Comparison of ENCODE assay signal across 13 cellular contexts in genomic region chr15:43508421-43508820, GRCh38. TPM values are rescaled to one million over a fixed set of nuclear protein-coding genes. Genes with fewer than 3 reads are reported as not detected.
DNase-seq lines count a peak whose midpoint lies in the region; ATAC-seq and TF ChIP-seq lines count a peak whose summit lies in the region.
"Had no signal": no experiment of that assay in that cellular context is flagged by ENCODE, and none has a peak within 500 bp of the region (broad histone marks: within the 10 kb centered on the region; RNA-seq: fewer than 3 reads in every experiment).

No MANE protein-coding gene starts in this region.

- TF ChIP-seq POLR2A in IMR-90 (IDR thresholded peaks at IDR 0.05; ENCODE audit: low read depth, low read length) = no peak
- TF ChIP-seq POLR2A in gastrocnemius medialis (IDR thresholded peaks at IDR 0.05) = no peak

- no peak overlapping the region for H3K4me3 ChIP-seq in BLaER1 treated with 17β-estradiol and CSF1 and Interleukin-3, amounts not matched to agents 10 nM and 100 nM
- H3K4me3 ChIP-seq in IMR-90 (ENCODE audit: insufficient read depth, low read depth, low read length) = no peak overlapping the region
- H3K4me3 ChIP-seq in fibroblast of lung (replicated peaks in 1 of 4; ENCODE audit: control extremely low read depth in 1 of 4, insufficient read depth in 1 of 4, low read depth in 3 of 4, low read length in 4 of 4) = no peak overlapping the region
- no peak overlapping the region for H3K4me3 ChIP-seq in gastrocnemius medialis
- H3K4me3 ChIP-seq: ovary had no signal

- no peak for TF ChIP-seq RAD21 in IMR-90 (IDR thresholded peaks at IDR 0.05; ENCODE audit: low read length)

- H3K4ac ChIP-seq in IMR-90 (ENCODE audit: low read depth, low read length) = peak overlapping the region; percentile 37; the same call in 1 of the 2 replicates

- BruUV-seq in IMR-90 (replicated peaks; lab: Mats Ljungman, UMichigan) = no TSS peak

- H3K4me1 ChIP-seq in BLaER1 treated with 17β-estradiol and CSF1 and Interleukin-3, amounts not matched to agents 10 nM and 100 nM = peaks cover 38 to 44% (median 41%) of the 10 kb centered on the region in 10 experiments
- H3K4me1 ChIP-seq in IMR-90 (ENCODE audit: control insufficient read depth, insufficient read depth, low read length) (peaks cover 11% of the 10 kb centered on the region), fibroblast of lung (ENCODE audit: control insufficient read depth, extremely low read depth, insufficient read depth, low read length) (peaks cover 20% of the 10 kb centered on the region), gastrocnemius medialis (peaks cover 31 to 32% of the 10 kb centered on the region in 2 donors)

- H4K20me1 ChIP-seq in BLaER1 treated with 17β-estradiol and CSF1 and Interleukin-3, amounts not matched to agents 10 nM and 100 nM = peaks cover 0 to 6% (median 0%) of the 10 kb centered on the region in 11 experiments; a peak in 3 of 22 replicates
- H4K20me1 ChIP-seq in IMR-90 (ENCODE audit: insufficient read depth, low read length) (no peaks in the 10 kb centered on the region), fibroblast of lung (ENCODE audit: control insufficient read depth, extremely low read depth, insufficient read depth, low read length) (no peaks in the 10 kb centered on the region)

- ATAC-seq in IMR-90 (ENCODE audit: low read depth) = no peak
- no peak for ATAC-seq in gastrocnemius medialis
- ATAC-seq: activated T-cell treated with anti-CD3 and anti-CD28 coated beads, Interleukin-2, amount 50 U/mL, for 4 hours had no signal

- peak overlapping the region; percentile 74; the same call in 1 of the 2 replicates for H3K23ac ChIP-seq in IMR-90 (ENCODE audit: low read depth, low read length)

- CTCF ChIA-PET in IMR-90 (lab: Yijun Ruan, JAX) = no interaction called here

- peaks cover 0 to 8% (median 0%) of the 10 kb centered on the region in 11 experiments; a peak in 2 of 22 replicates for H3K9me3 ChIP-seq in BLaER1 treated with 17β-estradiol and CSF1 and Interleukin-3, amounts not matched to agents 10 nM and 100 nM (replicated peaks in 1 of 11)
- H3K9me3 ChIP-seq in IMR-90 (ENCODE audit: control insufficient read depth, insufficient read depth, low read length) (no peaks in the 10 kb centered on the region), fibroblast of lung (ENCODE audit: control insufficient read depth, insufficient read depth, low read depth, low read length) (no peaks in the 10 kb centered on the region), gastrocnemius medialis (no peaks in the 10 kb centered on the region)
- H3K9me3 ChIP-seq: ovary had no signal

- H3K56ac ChIP-seq in IMR-90 (ENCODE audit: extremely low read depth, insufficient read depth, low read length) = no peak overlapping the region

- no peak overlapping the region for H2BK20ac ChIP-seq in IMR-90 (ENCODE audit: low read depth, low read length)

- H2BK120ac ChIP-seq in IMR-90 (ENCODE audit: low read depth, low read length) = no peak overlapping the region

- no peak overlapping the region for H2AFZ ChIP-seq in IMR-90 (replicated peaks; ENCODE audit: low read length, poor library complexity)
- peak overlapping the region; percentile 10 for H2AFZ ChIP-seq in fibroblast of lung (ENCODE audit: low read length)

- H3K79me2 ChIP-seq in fibroblast of lung (ENCODE audit: control insufficient read depth, insufficient read depth, low read length) = no peaks in the 10 kb centered on the region

- DNase-seq in IMR-90 (no peak), fibroblast of lung (ENCODE audit: low read depth in 2 of 2) (no peak), gastrocnemius medialis (no peak), NCI-H748 treated with DMSO at 0.1 percent for 48 hours (lab: John Stamatoyannopoulos, UW) (no peak), NOMO-1 (lab: John Stamatoyannopoulos, UW; ENCODE audit: unreplicated experiment in 2 of 2) (no peak)
- no peak for DNase-seq in activated CD8-positive, alpha-beta memory T cell treated with anti-CD3 and anti-CD28 coated beads, Interleukin-2, amount 50 U/mL, for 48 hours
- DNase-seq: activated naive CD8-positive, alpha-beta T cell treated with anti-CD3 and anti-CD28 coated beads, Interleukin-2, amount 10 ng/mL, durations not matched to agents 7 days and 5 days; activated T-cell treated with anti-CD3 and anti-CD28 coated beads, Interleukin-2, amount 50 U/mL, for 4 hours; CD4-positive, CD25-positive, alpha-beta regulatory T cell; islet precursor cell; midbrain; ovary had no signal

- intact Hi-C loops in IMR-90 (cut with micrococcal nuclease) (no loop called here), gastrocnemius medialis (cut with DNase I; ENCODE audit: low total_unique reads) (no loop called here)

- H3K27me3 ChIP-seq in BLaER1 treated with 17β-estradiol and CSF1 and Interleukin-3, amounts not matched to agents 10 nM and 100 nM = no peaks in the 10 kb centered on the region
- H3K27me3 ChIP-seq in IMR-90 (ENCODE audit: control insufficient read depth, insufficient read depth, low read length) (no peaks in the 10 kb centered on the region), fibroblast of lung (ENCODE audit: control insufficient read depth, insufficient read depth, low read length) (no peaks in the 10 kb centered on the region), gastrocnemius medialis (no peaks in the 10 kb centered on the region)
- H3K27me3 ChIP-seq: ovary had no signal

- no peak overlapping the region for H2AK9ac ChIP-seq in IMR-90 (replicated peaks; ENCODE audit: low read depth, low read length, poor library complexity)

- dilution Hi-C loops in IMR-90 (cut with HindIII; ENCODE audit: low sequenced_read_pairs, unreplicated experiment) = no loop called here

- TF ChIP-seq CTCF in IMR-90 (conservative IDR thresholded peaks at IDR 0.05; ENCODE audit: low read depth, low read length) (no peak), fibroblast of lung (conservative IDR thresholded peaks at IDR 0.05 in 1 of 2, IDR thresholded peaks at IDR 0.05 in 1 of 2; ENCODE audit: low read depth in 1 of 2, low read length in 2 of 2) (no peak), gastrocnemius medialis (IDR thresholded peaks at IDR 0.05 in 4 of 5, conservative IDR thresholded peaks at IDR 0.05 in 1 of 5) (no peak)

- H3K27ac ChIP-seq in BLaER1 treated with 17β-estradiol and CSF1 and Interleukin-3, amounts not matched to agents 10 nM and 100 nM = peak overlapping the region in 1 of 11 experiments; percentile 91; a peak in 2 of 22 replicates
- H3K27ac ChIP-seq in IMR-90 (ENCODE audit: insufficient read depth, low read length) (no peak overlapping the region), fibroblast of lung (ENCODE audit: insufficient read depth, low read length) (peak overlapping the region; percentile 91), gastrocnemius medialis (peak overlapping the region; percentile 84 to 93 (median 92))

- WGBS in IMR-90 (ENCODE audit: extremely low coverage in 2 of 2, insufficient read length in 1 of 2), 2 experiments = no CpG with 5 or more reads among the region's 1 CpG

- H3K4me2 ChIP-seq in BLaER1 treated with 17β-estradiol and CSF1 and Interleukin-3, amounts not matched to agents 10 nM and 100 nM = peak overlapping the region in 10 of 11 experiments; percentile 87 to 100 (median 94); a peak in 15 of 22 replicates
- H3K4me2 ChIP-seq in IMR-90 (ENCODE audit: low read depth, low read length) (no peak overlapping the region), fibroblast of lung (ENCODE audit: extremely low read depth, insufficient read depth, low read length) (peak overlapping the region; percentile 23)

- no peak overlapping the region for H3K18ac ChIP-seq in IMR-90 (ENCODE audit: low read depth, low read length)

- H4K8ac ChIP-seq in IMR-90 (ENCODE audit: low read depth in 2 of 2, low read length in 2 of 2) = no peak overlapping the region

- H2BK5ac ChIP-seq in IMR-90 (ENCODE audit: low read depth, low read length, poor library complexity, severe bottlenecking) = peak overlapping the region; percentile 20

- POLR2A ChIA-PET in IMR-90 (lab: Charles Lee; ENCODE audit: unreplicated experiment) = interaction anchor here (0.6 kb wide), 1 partner anchor 138 kb away, joined by 3 read pairs; the partner anchor contains the start of genes TUBGCP4 and ZSCAN29

- 0 out of 2 replicates have a peak overlapping the region, but pooled peaks have one; percentile 12 for H2AK5ac ChIP-seq in IMR-90 (ENCODE audit: low read depth, low read length)

- H4K5ac ChIP-seq in IMR-90 (ENCODE audit: low read depth, low read length) = no peak overlapping the region

- H3K14ac ChIP-seq in IMR-90 (replicated peaks; ENCODE audit: low read depth, low read length) = peak overlapping the region; percentile 56; the same call in 1 of the 2 replicates

- in situ Hi-C loops in IMR-90 (cut with MboI; ENCODE audit: low sequenced_read_pairs) = no loop called here
- in situ Hi-C loops in gastrocnemius medialis (cut with MboI; ENCODE audit: low sequenced_read_pairs in 4 of 4) = no loop called here

- no peak overlapping the region for H2BK15ac ChIP-seq in IMR-90 (ENCODE audit: low read depth, low read length)

- H4K91ac ChIP-seq in IMR-90 (ENCODE audit: insufficient read depth, low read depth, low read length) = no peak overlapping the region

- H3K9ac ChIP-seq in BLaER1 treated with 17β-estradiol and CSF1 and Interleukin-3, amounts not matched to agents 10 nM and 100 nM = peak overlapping the region in 1 of 11 experiments; percentile 73; a peak in 1 of 22 replicates
- H3K9ac ChIP-seq in IMR-90 (ENCODE audit: low read depth, low read length) (no peak overlapping the region), fibroblast of lung (ENCODE audit: insufficient read depth, low read length) (no peak overlapping the region)

- peaks cover 0 to 15% of the 10 kb centered on the region in 2 experiments; a peak in 3 of 4 replicates for H3K79me1 ChIP-seq in IMR-90 (ENCODE audit: low read depth in 1 of 2, low read length in 2 of 2)

- H3K9me1 ChIP-seq in IMR-90 (ENCODE audit: insufficient read depth, low read length) = peaks cover 14% of the 10 kb centered on the region

- no peaks in the 10 kb centered on the region for H3K36me3 ChIP-seq in BLaER1 treated with 17β-estradiol and CSF1 and Interleukin-3, amounts not matched to agents 10 nM and 100 nM
- H3K36me3 ChIP-seq in IMR-90 (ENCODE audit: control insufficient read depth, insufficient read depth, low read length) (no peaks in the 10 kb centered on the region), fibroblast of lung (ENCODE audit: control insufficient read depth, insufficient read depth, low read length) (no peaks in the 10 kb centered on the region), gastrocnemius medialis (no peaks in the 10 kb centered on the region)
- H3K36me3 ChIP-seq: ovary had no signal

RNA-seq across cellular contexts. Expression of gene MAP1A, which starts 9.0 kb away (rescaled TPM):
- total RNA-seq in IMR-90 (2012; rRNA removed) (47.2 and 48.2 TPM in 2 replicates), fibroblast of lung (70.4 and 201 TPM in 2 replicates), gastrocnemius medialis (10 to 100 TPM in 2 of 4 donors, 1 to 10 TPM in 2; 3.5 to 13.0 (median 8.2) TPM)
- polyA plus RNA-seq in IMR-90 (2012; rRNA removed) (28.7 and 31.3 TPM in 2 replicates), fibroblast of lung (51.2 and 66.1 TPM in 2 replicates)
- polyA plus RNA-seq in IMR-90 (2012; cell fraction: cytosol; rRNA removed) = 15.3 and 17.4 TPM in 2 replicates
- 12.7 and 15.8 TPM in 2 replicates for polyA plus RNA-seq in IMR-90 (2012; cell fraction: nucleus; rRNA removed; ENCODE audit: low replicate concordance)
- 97.9 and 99.1 TPM in 2 replicates for polyA plus RNA-seq in fibroblast of lung (2012)
- polyA minus RNA-seq in fibroblast of lung (ENCODE audit: low replicate concordance) = 385 and 456 TPM in 2 replicates

RNA-seq across cellular contexts. Expression of gene TP53BP1, which starts 15.5 kb away (rescaled TPM):
- 64.5 and 73.9 TPM in 2 replicates for total RNA-seq in IMR-90 (2012; rRNA removed)
- polyA plus RNA-seq in IMR-90 (2012; rRNA removed) = 33.9 and 36.3 TPM in 2 replicates
- polyA plus RNA-seq in IMR-90 (2012; cell fraction: cytosol; rRNA removed) = 15.6 and 19.1 TPM in 2 replicates
- 46.0 and 100 TPM in 2 replicates for polyA plus RNA-seq in IMR-90 (2012; cell fraction: nucleus; rRNA removed; ENCODE audit: low replicate concordance)
- total RNA-seq in fibroblast of lung = 79.9 and 132 TPM in 2 replicates
- polyA plus RNA-seq in fibroblast of lung = 38.8 and 39.8 TPM in 2 replicates
- polyA plus RNA-seq in fibroblast of lung (2012) = 26.1 and 26.6 TPM in 2 replicates
- polyA minus RNA-seq in fibroblast of lung (ENCODE audit: low replicate concordance) = 52.3 and 109 TPM in 2 replicates
- 10 to 100 TPM in 3 of 4 donors, 1 to 10 TPM in 1; 9.0 to 17.0 (median 13.3) TPM for total RNA-seq in gastrocnemius medialis
